8 cellular contexts compared by ENCODE assay signal in genomic region chr1:26541816-26542711, GRCh38. TPM values are rescaled to one million over a fixed set of nuclear protein-coding genes. Genes with fewer than 3 reads are reported as not detected.
DNase-seq lines count a peak whose midpoint lies in the region; TF ChIP-seq lines count a peak whose summit lies in the region.

No MANE protein-coding gene starts in this region.

- no peaks in the 10 kb centered on the region for H3K9me2 ChIP-seq in GM23248 (ENCODE audit: insufficient read depth)

- H3K9me3 Mint-ChIP-seq in mesothelial cell of epicardium, result no peaks in the 10 kb centered on the region

- H3K27me3 Mint-ChIP-seq in mesothelial cell of epicardium (ENCODE audit: low read depth), result no peaks in the 10 kb centered on the region

- H3K4me2 ChIP-seq in GM23248 (ENCODE audit: unreplicated experiment), result peak overlapping the region; percentile 41

- DNase-seq in GM23248, result peak; percentile 71
- peak; percentile 13 for DNase-seq in MG63
- peak; percentile 54 for DNase-seq in activated CD4-positive, alpha-beta T cell treated with anti-CD3 and anti-CD28 coated beads, Interleukin-2, amount 50 U/mL, for 1 hour
- DNase-seq in mesothelial cell of epicardium (ENCODE audit: low spot score in 2 of 2, unreplicated experiment in 2 of 2), result no peak
- peak; percentile 36 to 45 for DNase-seq in stimulated activated CD8-positive, alpha-beta memory T cell treated with anti-CD3 and anti-CD28 coated beads, Interleukin-7, amount 100 ng/mL, for 1 hour (ENCODE audit: low read depth in 2 of 2)
- DNase-seq in NCI-H128 (lab: John Stamatoyannopoulos, UW; ENCODE audit: unreplicated experiment), result no peak

- H3K79me2 ChIP-seq in GM23248 (ENCODE audit: insufficient read depth), result no peaks in the 10 kb centered on the region

- peak overlapping the region; percentile 40 for H3K27ac Mint-ChIP-seq in mesothelial cell of epicardium

- H3K9me3 ChIP-seq in GM23248 (ENCODE audit: low read depth), result no peaks in the 10 kb centered on the region
- H3K9me3 ChIP-seq in MG63, result no peaks in the 10 kb centered on the region
- H3K9me3 ChIP-seq in duodenal mucosa (ENCODE audit: control insufficient read depth in 1 of 2, low read length in 2 of 2), result no peaks in the 10 kb centered on the region

- H3K4me1 Mint-ChIP-seq in mesothelial cell of epicardium, result peaks cover 8% of the 10 kb centered on the region

- H3K4me3 ChIP-seq in GM23248 (no peak overlapping the region), MG63 (no peak overlapping the region), duodenal mucosa (ENCODE audit: low read depth in 1 of 2, low read length in 2 of 2) (peak overlapping the region; percentile 15 to 46)

- 32 to 38% methylated on average over 17 to 18 of the region's 18 CpGs for WGBS in GM23248 (ENCODE audit: low coverage in 1 of 2, low lambda C conversion rate in 2 of 2, missing lambda C conversion rate in 2 of 2), 2 experiments

- no peaks in the 10 kb centered on the region for H4K20me1 ChIP-seq in GM23248 (ENCODE audit: insufficient read depth)

- peak; percentile 25 for TF ChIP-seq CTCF in mesothelial cell of epicardium (IDR thresholded peaks at IDR 0.05; ENCODE audit: unreplicated experiment)

- no peak overlapping the region for H3K4me3 Mint-ChIP-seq in mesothelial cell of epicardium

- H3K4me1 ChIP-seq in GM23248 (ENCODE audit: insufficient read depth), result peaks cover 8% of the 10 kb centered on the region
- H3K4me1 ChIP-seq in duodenal mucosa (ENCODE audit: control insufficient read depth in 1 of 2, insufficient read depth in 2 of 2, low read length in 2 of 2), result peaks cover 29 to 68% of the 10 kb centered on the region in 2 donors

- TF ChIP-seq POLR2A in GM10847 (IDR thresholded peaks at IDR 0.05; ENCODE audit: extremely low read depth, insufficient read length), result peak; percentile 55

- H3K9ac ChIP-seq in GM23248 (peak overlapping the region; percentile 50), duodenal mucosa (ENCODE audit: low read depth in 1 of 2, low read length in 2 of 2) (peak overlapping the region in 1 of 2 donors; percentile 62)

- in situ Hi-C loops in GM23248 (cut with MboI), result no loop called here

- no peaks in the 10 kb centered on the region for H3F3A ChIP-seq in GM23248 (ENCODE audit: insufficient read depth)

- H2AFZ ChIP-seq in GM23248, result peak overlapping the region; percentile 94

- no peaks in the 10 kb centered on the region for H3K27me3 ChIP-seq in GM23248 (replicated peaks; ENCODE audit: insufficient read depth)
- no peaks in the 10 kb centered on the region for H3K27me3 ChIP-seq in MG63
- H3K27me3 ChIP-seq in duodenal mucosa (ENCODE audit: control insufficient read depth in 1 of 2, insufficient read depth in 2 of 2, low read length in 2 of 2), result no peaks in the 10 kb centered on the region

- H3K27ac ChIP-seq in GM23248 (no peak overlapping the region), duodenal mucosa (ENCODE audit: low read depth, low read length) (peak overlapping the region; percentile 67)

- no peaks in the 10 kb centered on the region for H3K36me3 Mint-ChIP-seq in mesothelial cell of epicardium

- H3K36me3 ChIP-seq in GM23248 (ENCODE audit: low read depth) (no peaks in the 10 kb centered on the region), MG63 (no peaks in the 10 kb centered on the region), duodenal mucosa (ENCODE audit: control insufficient read depth in 1 of 2, insufficient read depth in 2 of 2, low read length in 2 of 2) (peaks cover 15 to 47% of the 10 kb centered on the region in 2 donors)

RNA-seq across cellular contexts. Expression of gene RPS6KA1, which starts 12.5 kb away (rescaled TPM):
- total RNA-seq in GM23248 (2014; rRNA removed; shearing (Covaris generic)), result 0.38 and 1.7 TPM in 2 replicates
- 1.1 and 1.2 TPM in 2 replicates for polyA plus RNA-seq in GM23248 (2016; fragmentation: Nextera tagmentation; extraction: Ambion mirVana)
- 10.1 and 10.2 TPM in 2 replicates for total RNA-seq in MG63 (2014; rRNA removed; shearing (Covaris generic); ENCODE audit: low replicate concordance)
- total RNA-seq in mesothelial cell of epicardium, result 18.1 to 20.2 TPM (median 19.4 TPM) in 3 replicates

Comparison
In these comparisons a context has a peak if more than half of its experiments do, and no peak if none do; other contexts are left out.
1. DNase-seq: peak in GM23248 (single experiment), MG63 (single experiment), activated CD4-positive, alpha-beta T cell treated with anti-CD3 and anti-CD28 coated beads, Interleukin-2, amount 50 U/mL, for 1 hour (single experiment) and stimulated activated CD8-positive, alpha-beta memory T cell treated with anti-CD3 and anti-CD28 coated beads, Interleukin-7, amount 100 ng/mL, for 1 hour (2 of 2); none in mesothelial cell of epicardium (0 of 2) and NCI-H128 (single experiment).
2. H3K4me3 ChIP-seq: peak in duodenal mucosa (2 of 2); none in GM23248 (single experiment) and MG63 (single experiment).